In the genomic region with DNA sequence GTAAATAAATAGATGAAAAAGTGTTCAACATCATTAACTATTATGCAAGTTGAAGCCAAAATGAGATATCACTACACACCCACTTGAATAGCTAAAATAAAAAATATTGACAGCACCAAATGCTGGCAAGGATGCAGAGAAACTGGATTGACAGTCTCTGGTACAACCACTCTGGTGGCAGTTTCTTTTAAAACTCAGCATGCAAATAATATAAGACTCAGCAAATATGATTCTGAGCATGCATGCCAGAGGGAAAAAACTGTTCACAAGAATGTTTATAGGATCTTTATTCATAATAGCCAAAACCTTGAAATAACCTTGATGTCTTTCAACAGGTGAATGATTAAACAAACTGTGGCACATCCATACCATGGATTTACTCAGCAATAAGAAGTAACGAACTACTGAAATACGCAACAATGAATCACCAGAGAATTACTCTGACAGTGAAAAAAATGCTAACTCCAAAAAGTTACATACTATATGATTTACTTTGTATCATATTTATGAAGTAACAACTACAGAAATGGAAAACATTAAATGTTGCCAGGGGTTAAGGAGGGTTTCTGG, we compare ENCODE assay signal across 23 cellular contexts.
DNase-seq lines count a peak whose midpoint lies in the region; ATAC-seq, FAIRE-seq and TF ChIP-seq lines count a peak whose summit lies in the region.
"Had no signal": no experiment of that assay in that cellular context is flagged by ENCODE, and none has a peak within 500 bp of the region (broad histone marks: within the 10 kb centered on the region; RNA-seq: fewer than 3 reads in every experiment).

No MANE protein-coding gene starts in this region.

- H4K5ac ChIP-seq in IMR-90 (ENCODE audit: low read depth, low read length): no peak overlapping the region

- TF ChIP-seq EP300 in HepG2 (IDR thresholded peaks at IDR 0.05; ENCODE audit: low read depth in 2 of 2, low read length in 2 of 2) (no peak), HepG2 (CRISPR knock-in tag; IDR thresholded peaks at IDR 0.05; ENCODE audit: borderline replicate concordance) (no peak)

- no peaks in the 10 kb centered on the region for H3K4me1 Mint-ChIP-seq in activated T-helper 2 cell treated with anti-CD3 and anti-CD28 coated beads, Interferon-gamma antibody, Interleukin-2, Interleukin-4, amounts not matched to agents 10 μg/mL and 5 μg/mL and 100 μg/mL, durations not matched to agents 14 hours and 24 hours and 36 hours (ENCODE audit: low read depth)
- H3K4me1 Mint-ChIP-seq: CD14-positive monocyte; CD4-positive, alpha-beta memory T cell; CD4-positive, CD25-positive, alpha-beta regulatory T cell; CD8-positive, alpha-beta memory T cell had no signal

- TF ChIP-seq RAD21 in HepG2 (CRISPR knock-in tag; IDR thresholded peaks at IDR 0.05) (no peak), IMR-90 (IDR thresholded peaks at IDR 0.05; ENCODE audit: low read length) (no peak)

- no peak overlapping the region for H2AFZ ChIP-seq in HepG2 (ENCODE audit: low read length)
- H2AFZ ChIP-seq in IMR-90 (replicated peaks; ENCODE audit: low read length, poor library complexity): no peak overlapping the region

- H2BK20ac ChIP-seq in IMR-90 (ENCODE audit: low read depth, low read length): no peak overlapping the region

- no peaks in the 10 kb centered on the region for H3K79me2 ChIP-seq in HepG2 (ENCODE audit: insufficient read depth, low read length)

- no peaks in the 10 kb centered on the region for H3K79me1 ChIP-seq in IMR-90 (ENCODE audit: low read depth in 1 of 2, low read length in 2 of 2)

- H3K4me3 Mint-ChIP-seq in activated T-helper 2 cell treated with anti-CD3 and anti-CD28 coated beads, Interferon-gamma antibody, Interleukin-2, Interleukin-4, amounts not matched to agents 10 μg/mL and 5 μg/mL and 100 μg/mL, durations not matched to agents 14 hours and 24 hours and 36 hours (ENCODE audit: low read depth): no peak overlapping the region
- H3K4me3 Mint-ChIP-seq: CD14-positive monocyte; CD4-positive, alpha-beta memory T cell; CD4-positive, CD25-positive, alpha-beta regulatory T cell; CD8-positive, alpha-beta memory T cell had no signal

- H4K91ac ChIP-seq in IMR-90 (ENCODE audit: insufficient read depth, low read depth, low read length): no peak overlapping the region

- no peak overlapping the region for H2AK9ac ChIP-seq in IMR-90 (replicated peaks; ENCODE audit: low read depth, low read length, poor library complexity)

- no TSS peak for BruUV-seq in HepG2 (replicated peaks; lab: Mats Ljungman, UMichigan)
- BruUV-seq in IMR-90 (replicated peaks; lab: Mats Ljungman, UMichigan): no TSS peak

- H3K27ac ChIP-seq in HepG2 (ENCODE audit: extremely low read length, insufficient read depth, low read length) (no peak overlapping the region), right lobe of liver (no peak overlapping the region), IMR-90 (ENCODE audit: insufficient read depth, low read length) (no peak overlapping the region)
- H3K27ac ChIP-seq: BLaER1 had no signal

- CTCF ChIA-PET in HepG2 (lab: Yijun Ruan, JAX; ENCODE audit: low intra/inter-chr PET ratio, low total read pairs): no interaction called here
- CTCF ChIA-PET in IMR-90 (lab: Yijun Ruan, JAX): interaction anchor here (1.1 kb wide), 1 partner anchor 28 kb away, joined by 3 read pairs; no protein-coding TSS in a partner anchor

- H3K4me3 ChIP-seq in HepG2 (replicated peaks in 1 of 3; ENCODE audit: insufficient read depth in 1 of 3, low read depth in 2 of 3, low read length in 3 of 3): no peak overlapping the region
- no peak overlapping the region for H3K4me3 ChIP-seq in right lobe of liver
- no peak overlapping the region for H3K4me3 ChIP-seq in IMR-90 (ENCODE audit: insufficient read depth, low read depth, low read length)
- H3K4me3 ChIP-seq in mucosa of descending colon: no peak overlapping the region
- H3K4me3 ChIP-seq: BLaER1 had no signal

- H4K20me1 ChIP-seq in HepG2 (ENCODE audit: insufficient read depth, low read length) (no peaks in the 10 kb centered on the region), IMR-90 (ENCODE audit: insufficient read depth, low read length) (no peaks in the 10 kb centered on the region)
- H4K20me1 ChIP-seq: BLaER1 had no signal

- H3K36me3 ChIP-seq in HepG2 (replicated peaks in 1 of 2; ENCODE audit: control insufficient read depth in 1 of 2, insufficient read depth in 2 of 2, low read length in 2 of 2): no peaks in the 10 kb centered on the region
- peaks cover 0 to 2% (median 0%) of the 10 kb centered on the region in 4 donors for H3K36me3 ChIP-seq in right lobe of liver
- no peaks in the 10 kb centered on the region for H3K36me3 ChIP-seq in IMR-90 (ENCODE audit: control insufficient read depth, insufficient read depth, low read length)
- H3K36me3 ChIP-seq in mucosa of descending colon (ENCODE audit: low read depth): no peaks in the 10 kb centered on the region
- H3K36me3 ChIP-seq: BE2C, BLaER1 had no signal

- no peaks in the 10 kb centered on the region for H3K9me1 ChIP-seq in IMR-90 (ENCODE audit: insufficient read depth, low read length)

- H3K56ac ChIP-seq in IMR-90 (ENCODE audit: extremely low read depth, insufficient read depth, low read length): no peak overlapping the region

- peaks cover 18% of the 10 kb centered on the region for H3K36me3 Mint-ChIP-seq in activated T-helper 2 cell treated with anti-CD3 and anti-CD28 coated beads, Interferon-gamma antibody, Interleukin-2, Interleukin-4, amounts not matched to agents 10 μg/mL and 5 μg/mL and 100 μg/mL, durations not matched to agents 14 hours and 24 hours and 36 hours (ENCODE audit: low read depth)

- H3K4me2 ChIP-seq in HepG2 (ENCODE audit: low read depth, low read length): no peak overlapping the region
- H3K4me2 ChIP-seq in IMR-90 (ENCODE audit: low read depth, low read length): no peak overlapping the region
- H3K4me2 ChIP-seq: BLaER1 had no signal

- H3K14ac ChIP-seq in IMR-90 (replicated peaks; ENCODE audit: low read depth, low read length): no peak overlapping the region

- WGBS in HepG2 (ENCODE audit: low lambda C conversion rate): 97% methylated on average over 2 of the region's 2 CpGs
- 86% methylated on average over 2 of the region's 2 CpGs for WGBS in right lobe of liver (ENCODE audit: insufficient coverage, low coverage, low lambda C conversion rate, missing lambda C conversion rate)
- WGBS in IMR-90 (ENCODE audit: extremely low coverage in 2 of 2, insufficient read length in 1 of 2), 2 experiments: no CpG with 5 or more reads among the region's 2 CpGs

- dilution Hi-C loops in IMR-90 (cut with HindIII; ENCODE audit: low sequenced_read_pairs, unreplicated experiment): no loop called here

- no peaks in the 10 kb centered on the region for H3K27me3 Mint-ChIP-seq in activated T-helper 2 cell treated with anti-CD3 and anti-CD28 coated beads, Interferon-gamma antibody, Interleukin-2, Interleukin-4, amounts not matched to agents 10 μg/mL and 5 μg/mL and 100 μg/mL, durations not matched to agents 14 hours and 24 hours and 36 hours (ENCODE audit: low read depth)
- H3K27me3 Mint-ChIP-seq: CD4-positive, alpha-beta memory T cell; CD4-positive, CD25-positive, alpha-beta regulatory T cell had no signal

- no peaks in the 10 kb centered on the region for H3K27me3 ChIP-seq in HepG2 (ENCODE audit: control insufficient read depth in 1 of 2, insufficient read depth in 2 of 2, low read length in 2 of 2)
- no peaks in the 10 kb centered on the region for H3K27me3 ChIP-seq in right lobe of liver
- H3K27me3 ChIP-seq in IMR-90 (ENCODE audit: control insufficient read depth, insufficient read depth, low read length): no peaks in the 10 kb centered on the region
- H3K27me3 ChIP-seq: BE2C, BLaER1 had no signal

- no peak overlapping the region for H3K18ac ChIP-seq in IMR-90 (ENCODE audit: low read depth, low read length)

- H2BK15ac ChIP-seq in IMR-90 (ENCODE audit: low read depth, low read length): no peak overlapping the region

- no peak overlapping the region for H3K4ac ChIP-seq in IMR-90 (ENCODE audit: low read depth, low read length)

- TF ChIP-seq POLR2A in HepG2 (IDR thresholded peaks at IDR 0.05; ENCODE audit: insufficient read depth in 1 of 2, low read depth in 2 of 2, low read length in 2 of 2) (no peak), right lobe of liver (IDR thresholded peaks at IDR 0.05) (no peak), IMR-90 (IDR thresholded peaks at IDR 0.05; ENCODE audit: low read depth, low read length) (no peak)

- H4K8ac ChIP-seq in IMR-90 (ENCODE audit: low read depth in 2 of 2, low read length in 2 of 2): no peak overlapping the region

- no peak overlapping the region for H2AK5ac ChIP-seq in IMR-90 (ENCODE audit: low read depth, low read length)

- ATAC-seq in HepG2 (no peak), right lobe of liver (no peak), IMR-90 (ENCODE audit: low read depth) (no peak), mucosa of descending colon (peak; percentile 71)

- H3K9me3 ChIP-seq in HepG2 (ENCODE audit: low read length) (no peaks in the 10 kb centered on the region), right lobe of liver (peaks cover 0 to 10% (median 0%) of the 10 kb centered on the region in 4 donors), IMR-90 (ENCODE audit: control insufficient read depth, insufficient read depth, low read length) (no peaks in the 10 kb centered on the region), mucosa of descending colon (no peaks in the 10 kb centered on the region)
- H3K9me3 ChIP-seq: BE2C, BLaER1 had no signal

- in situ Hi-C loops in HepG2 (cut with HindIII; ENCODE audit: extremely low pct_ligation_motif_present, low pct_unique_long_range_greater_than_20kb): no loop called here
- in situ Hi-C loops in IMR-90 (cut with MboI; ENCODE audit: low sequenced_read_pairs): no loop called here

- H3K23ac ChIP-seq in IMR-90 (ENCODE audit: low read depth, low read length): no peak overlapping the region

- no peaks in the 10 kb centered on the region for H3K4me1 ChIP-seq in HepG2 (ENCODE audit: insufficient read depth, low read length)
- no peaks in the 10 kb centered on the region for H3K4me1 ChIP-seq in right lobe of liver
- H3K4me1 ChIP-seq in IMR-90 (ENCODE audit: control insufficient read depth, insufficient read depth, low read length): peaks cover 2% of the 10 kb centered on the region; the same call in 1 of the 2 replicates
- H3K4me1 ChIP-seq in mucosa of descending colon (ENCODE audit: low read depth): peaks cover 3% of the 10 kb centered on the region
- H3K4me1 ChIP-seq: BE2C, BLaER1 had no signal

- DNase-seq in HepG2 (ENCODE audit: low spot score) (no peak), right lobe of liver (no peak), IMR-90 (no peak), mucosa of descending colon (no peak), DMS53 (lab: John Stamatoyannopoulos, UW) (no peak)
- no peak for DNase-seq in activated T-helper 2 cell treated with anti-CD3 and anti-CD28 coated beads, Interferon-gamma antibody, Interleukin-2, Interleukin-4, amounts not matched to agents 10 μg/mL and 5 μg/mL and 100 μg/mL, durations not matched to agents 14 hours and 24 hours and 36 hours (ENCODE audit: low spot score)
- DNase-seq: 8988T; ACHN; BE2C; C1 segment of cervical spinal cord; CD4-positive, alpha-beta memory T cell; CD4-positive, CD25-positive, alpha-beta regulatory T cell; CD8-positive, alpha-beta memory T cell; COR-L47; DMS79; DND-41; EL; GF-D8 had no signal

- H2BK120ac ChIP-seq in IMR-90 (ENCODE audit: low read depth, low read length): no peak overlapping the region

- H3K27ac Mint-ChIP-seq in activated T-helper 2 cell treated with anti-CD3 and anti-CD28 coated beads, Interferon-gamma antibody, Interleukin-2, Interleukin-4, amounts not matched to agents 10 μg/mL and 5 μg/mL and 100 μg/mL, durations not matched to agents 14 hours and 24 hours and 36 hours: no peak overlapping the region
- H3K27ac Mint-ChIP-seq: CD14-positive monocyte; CD4-positive, alpha-beta memory T cell; CD4-positive, CD25-positive, alpha-beta regulatory T cell; CD8-positive, alpha-beta memory T cell had no signal

- no peak overlapping the region for H3K9ac ChIP-seq in HepG2 (ENCODE audit: insufficient read depth, low read depth, low read length)
- H3K9ac ChIP-seq in IMR-90 (ENCODE audit: low read depth, low read length): no peak overlapping the region
- H3K9ac ChIP-seq: BLaER1 had no signal

- H2BK5ac ChIP-seq in IMR-90 (ENCODE audit: low read depth, low read length, poor library complexity, severe bottlenecking): no peak overlapping the region

- TF ChIP-seq CTCF in HepG2 (CRISPR knock-in tag; IDR thresholded peaks at IDR 0.05) (no peak), right lobe of liver (IDR thresholded peaks at IDR 0.05) (no peak), IMR-90 (conservative IDR thresholded peaks at IDR 0.05; ENCODE audit: low read depth, low read length) (no peak), mucosa of descending colon (IDR thresholded peaks at IDR 0.05) (no peak)

- POLR2A ChIA-PET in HepG2 (lab: Yijun Ruan, JAX) (no interaction called here), IMR-90 (lab: Charles Lee; ENCODE audit: unreplicated experiment) (no interaction called here)

- intact Hi-C loops in HepG2 (cut with micrococcal nuclease; ENCODE audit: unreplicated experiment): no loop called here
- intact Hi-C loops in right lobe of liver (cut with DNase I): no loop called here
- intact Hi-C loops in IMR-90 (cut with micrococcal nuclease): no loop called here
- intact Hi-C loops in mucosa of descending colon (cut with DNase I, micrococcal nuclease): no loop called here
- intact Hi-C loops in activated T-helper 2 cell treated with anti-CD3 and anti-CD28 coated beads, Interferon-gamma antibody, Interleukin-2, Interleukin-4, amounts not matched to agents 10 μg/mL and 5 μg/mL and 100 μg/mL, durations not matched to agents 14 hours and 24 hours and 36 hours (cut with micrococcal nuclease): no loop called here

- no peak for FAIRE-seq in HepG2 (lab: Jason Lieb, UNC)
- FAIRE-seq: A204.1, GM12891, GM19239 had no signal

- H3K9me3 Mint-ChIP-seq in activated T-helper 2 cell treated with anti-CD3 and anti-CD28 coated beads, Interferon-gamma antibody, Interleukin-2, Interleukin-4, amounts not matched to agents 10 μg/mL and 5 μg/mL and 100 μg/mL, durations not matched to agents 14 hours and 24 hours and 36 hours: peaks cover 4% of the 10 kb centered on the region
